In the genomic region with DNA sequence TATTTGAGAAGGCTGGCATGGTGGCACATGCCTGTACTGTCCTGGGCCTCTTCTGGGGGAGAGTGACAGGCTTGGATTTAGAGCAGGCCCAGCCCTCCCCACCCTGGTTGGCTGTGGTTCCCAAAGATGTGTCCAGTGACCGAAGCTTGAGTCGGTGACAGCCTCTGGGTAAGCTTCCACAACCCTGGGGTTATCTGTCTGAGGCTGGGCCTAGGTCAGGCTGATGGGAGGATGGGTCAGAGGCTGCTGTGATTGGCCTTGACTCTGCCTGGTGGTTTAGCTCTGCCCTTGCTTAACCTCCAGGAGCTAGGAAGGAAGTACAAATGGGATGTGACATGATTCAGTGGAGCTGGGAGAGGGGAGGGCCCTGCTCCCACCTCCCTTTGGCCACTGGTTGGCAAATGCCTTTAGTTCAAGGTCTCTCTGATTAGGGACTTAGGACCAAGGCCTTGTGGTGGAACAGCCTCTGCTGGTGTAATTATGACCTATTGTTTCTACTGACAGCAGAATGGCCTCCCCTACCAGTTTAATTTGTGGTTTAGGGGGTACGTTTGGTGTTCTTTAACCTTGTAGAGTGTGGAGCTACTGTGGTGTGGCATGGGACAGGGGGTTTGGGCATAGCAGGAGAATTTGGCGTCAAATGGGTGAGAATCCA, we compare ENCODE assay signal across 28 cellular contexts. TPM values are rescaled to one million over a fixed set of nuclear protein-coding genes. Genes with fewer than 3 reads are reported as not detected.
DNase-seq lines count a peak whose midpoint lies in the region; ATAC-seq, FAIRE-seq and TF ChIP-seq lines count a peak whose summit lies in the region.
"Had no signal": no experiment of that assay in that cellular context is flagged by ENCODE, and none has a peak within 500 bp of the region (broad histone marks: within the 10 kb centered on the region; RNA-seq: fewer than 3 reads in every experiment).

No MANE protein-coding gene starts in this region.

- no peak overlapping the region for H2AFZ ChIP-seq in K562 (ENCODE audit: low read depth, low read length)

- ATAC-seq in Right ventricle myocardium inferior, result peak; percentile 84
- peak; percentile 71 for ATAC-seq in K562
- ATAC-seq in right cardiac atrium, result peak; percentile 64 to 78
- ATAC-seq in stimulated activated effector memory CD8-positive, alpha-beta T cell treated with anti-CD3 and anti-CD28 coated beads, Interleukin-12 subunit alpha, Interleukin-12 subunit beta, amount 100 ng/mL, for 72 hours, result no peak
- no peak for ATAC-seq in activated naive CD8-positive, alpha-beta T cell treated with anti-CD3 and anti-CD28 coated beads, Interleukin-2, amount 50 U/mL, for 24 hours
- ATAC-seq: activated CD4-positive, CD25-positive, alpha-beta regulatory T cell treated with anti-CD3 and anti-CD28 coated beads, Interleukin-2, amount 50 U/mL, for 24 hours; naive thymus-derived CD4-positive, alpha-beta T cell; SK-N-SH treated with all-trans-retinoic acid at 6 μM for 48 hours; stimulated activated naive B cell treated with anti-CD40 and anti-IgM and Interleukin-4, amounts not matched to agents 10 μg/mL and 1 μg/mL and 100 μg/mL, for 72 hours had no signal

- H3K36me3 ChIP-seq in K562 (ENCODE audit: control insufficient read depth, insufficient read depth, low read length) (peaks cover 86% of the 10 kb centered on the region), thyroid gland (peaks cover 20 to 28% of the 10 kb centered on the region in 2 donors)

- no peak overlapping the region for H3K27ac ChIP-seq in K562 (ENCODE audit: extremely low read depth, low read depth, low read length)
- peak overlapping the region; percentile 56 for H3K27ac ChIP-seq in right cardiac atrium (ENCODE audit: low read length)
- H3K27ac ChIP-seq in thyroid gland, result no peak overlapping the region
- H3K27ac ChIP-seq: brain microvascular endothelial cell had no signal

- DNase-seq in Right ventricle myocardium inferior (ENCODE audit: missing footprints) (no peak), cardiac septum (ENCODE audit: low spot score) (no peak), K562 (ENCODE audit: extremely low read depth in 1 of 4, low spot score in 3 of 4) (peak in 1 of 4 experiments; percentile 48), right cardiac atrium (no peak), thyroid gland (no peak), immature natural killer cell (no peak)
- DNase-seq in stimulated activated effector memory CD8-positive, alpha-beta T cell treated with anti-CD3 and anti-CD28 coated beads, Interleukin-12 subunit alpha, Interleukin-12 subunit beta, amount 100 ng/mL, for 72 hours (ENCODE audit: low spot score in 2 of 2), result no peak
- no peak for DNase-seq in activated naive CD8-positive, alpha-beta T cell treated with anti-CD3 and anti-CD28 coated beads, Interleukin-2, amount 50 U/mL, for 24 hours
- DNase-seq: brain microvascular endothelial cell; cortex of kidney; islet precursor cell; KG1; mesendoderm; naive thymus-derived CD4-positive, alpha-beta T cell; NCI-H1092 treated with DMSO at 0.1 percent for 48 hours; NCI-H2029 treated with DMSO at 0.1 percent for 48 hours; NCI-H345; stimulated activated naive B cell treated with anti-CD40 and anti-IgM and Interleukin-4, amounts not matched to agents 10 μg/mL and 1 μg/mL and 100 μg/mL, for 72 hours; T1000 had no signal

- CTCF ChIA-PET in K562 (lab: Yijun Ruan, JAX; ENCODE audit: low intra/inter-chr PET ratio), result no interaction called here

- no peaks in the 10 kb centered on the region for H3K27me3 ChIP-seq in K562 (ENCODE audit: control insufficient read depth in 2 of 2, insufficient read depth in 2 of 2, low read length in 2 of 2)
- no peaks in the 10 kb centered on the region for H3K27me3 ChIP-seq in right cardiac atrium (ENCODE audit: control insufficient read depth, insufficient read depth)
- no peaks in the 10 kb centered on the region for H3K27me3 ChIP-seq in thyroid gland
- H3K27me3 ChIP-seq: BLaER1 treated with 17β-estradiol and CSF1 and Interleukin-3, amounts not matched to agents 10 nM and 100 nM; brain microvascular endothelial cell had no signal

- no peak overlapping the region; a peak in 1 of 4 replicates for H3K9ac ChIP-seq in K562 (ENCODE audit: insufficient read depth in 1 of 2, low read depth in 2 of 2, low read length in 2 of 2)

- WGBS in K562 (ENCODE audit: insufficient coverage, low coverage, missing lambda C conversion rate), result 59% methylated on average over 4 of the region's 4 CpGs
- WGBS in right cardiac atrium, result 67% methylated on average over 4 of the region's 4 CpGs
- 97 to 98% methylated on average over 3 to 4 of the region's 4 CpGs for WGBS in thyroid gland, 2 donors

- H3K9me3 ChIP-seq in K562 (replicated peaks; ENCODE audit: control insufficient read depth, insufficient read depth, low read depth, low read length), result no peaks in the 10 kb centered on the region
- no peaks in the 10 kb centered on the region for H3K9me3 ChIP-seq in right cardiac atrium (ENCODE audit: control insufficient read depth, low read length)
- H3K9me3 ChIP-seq in thyroid gland, result no peaks in the 10 kb centered on the region
- H3K9me3 ChIP-seq: BLaER1 treated with 17β-estradiol and CSF1 and Interleukin-3, amounts not matched to agents 10 nM and 100 nM had no signal

- TF ChIP-seq CTCF in K562 (IDR thresholded peaks at IDR 0.05 in 2 of 3, conservative IDR thresholded peaks at IDR 0.05 in 1 of 3; ENCODE audit: insufficient read depth in 2 of 3, low read depth in 1 of 3, low read length in 3 of 3) (no peak), thyroid gland (IDR thresholded peaks at IDR 0.05) (no peak)

- TF ChIP-seq RAD21 in K562 (CRISPR knock-in tag; conservative IDR thresholded peaks at IDR 0.05 in 1 of 2, IDR thresholded peaks at IDR 0.05 in 1 of 2), result no peak

- H3K27ac Mint-ChIP-seq in stimulated activated effector memory CD8-positive, alpha-beta T cell treated with anti-CD3 and anti-CD28 coated beads, Interleukin-12 subunit alpha, Interleukin-12 subunit beta, amount 100 ng/mL, for 72 hours, result peak overlapping the region; percentile 79
- no peak overlapping the region for H3K27ac Mint-ChIP-seq in activated naive CD8-positive, alpha-beta T cell treated with anti-CD3 and anti-CD28 coated beads, Interleukin-2, amount 50 U/mL, for 24 hours
- peak overlapping the region in 1 of 6 donors; percentile 55 for H3K27ac Mint-ChIP-seq in immature natural killer cell
- H3K27ac Mint-ChIP-seq: activated naive CD8-positive, alpha-beta T cell; activated T-helper 1 cell treated with anti-CD3 and anti-CD28 coated beads, Interleukin-12 subunit alpha, Interleukin-12 subunit beta, Interleukin-2, Interleukin-4 antibody, amounts not matched to agents 30 ng/mL and 10 ng/mL and 1 ng/mL, durations not matched to agents 14 hours and 24 hours and 36 hours; stimulated activated naive B cell treated with anti-CD40 and anti-IgM and Interleukin-4, amounts not matched to agents 10 μg/mL and 1 μg/mL and 100 μg/mL, for 72 hours had no signal

- no TSS peak for BruUV-seq in K562 (replicated peaks; lab: Mats Ljungman, UMichigan)

- H3K4me3 Mint-ChIP-seq in stimulated activated effector memory CD8-positive, alpha-beta T cell treated with anti-CD3 and anti-CD28 coated beads, Interleukin-12 subunit alpha, Interleukin-12 subunit beta, amount 100 ng/mL, for 72 hours, result no peak overlapping the region
- no peak overlapping the region for H3K4me3 Mint-ChIP-seq in activated naive CD8-positive, alpha-beta T cell treated with anti-CD3 and anti-CD28 coated beads, Interleukin-2, amount 50 U/mL, for 24 hours
- H3K4me3 Mint-ChIP-seq in immature natural killer cell, result no peak overlapping the region
- H3K4me3 Mint-ChIP-seq: activated naive CD8-positive, alpha-beta T cell; activated T-helper 1 cell treated with anti-CD3 and anti-CD28 coated beads, Interleukin-12 subunit alpha, Interleukin-12 subunit beta, Interleukin-2, Interleukin-4 antibody, amounts not matched to agents 30 ng/mL and 10 ng/mL and 1 ng/mL, durations not matched to agents 14 hours and 24 hours and 36 hours; stimulated activated naive B cell treated with anti-CD40 and anti-IgM and Interleukin-4, amounts not matched to agents 10 μg/mL and 1 μg/mL and 100 μg/mL, for 72 hours had no signal

- no peaks in the 10 kb centered on the region for H3K4me1 Mint-ChIP-seq in stimulated activated effector memory CD8-positive, alpha-beta T cell treated with anti-CD3 and anti-CD28 coated beads, Interleukin-12 subunit alpha, Interleukin-12 subunit beta, amount 100 ng/mL, for 72 hours
- H3K4me1 Mint-ChIP-seq in activated naive CD8-positive, alpha-beta T cell treated with anti-CD3 and anti-CD28 coated beads, Interleukin-2, amount 50 U/mL, for 24 hours, result peaks cover 3% of the 10 kb centered on the region
- peaks cover 5 to 9% of the 10 kb centered on the region in 2 donors for H3K4me1 Mint-ChIP-seq in immature natural killer cell

- 0 out of 2 replicates have a peak, but pooled peaks cover 10% of the 10 kb centered on the region for H4K20me1 ChIP-seq in K562 (replicated peaks; ENCODE audit: control insufficient read depth, insufficient read depth, low read length)

- H3K9me3 Mint-ChIP-seq in stimulated activated effector memory CD8-positive, alpha-beta T cell treated with anti-CD3 and anti-CD28 coated beads, Interleukin-12 subunit alpha, Interleukin-12 subunit beta, amount 100 ng/mL, for 72 hours, result no peaks in the 10 kb centered on the region
- H3K9me3 Mint-ChIP-seq in activated naive CD8-positive, alpha-beta T cell treated with anti-CD3 and anti-CD28 coated beads, Interleukin-2, amount 50 U/mL, for 24 hours, result no peaks in the 10 kb centered on the region
- no peaks in the 10 kb centered on the region for H3K9me3 Mint-ChIP-seq in immature natural killer cell
- H3K9me3 Mint-ChIP-seq: activated T-helper 1 cell treated with anti-CD3 and anti-CD28 coated beads, Interleukin-12 subunit alpha, Interleukin-12 subunit beta, Interleukin-2, Interleukin-4 antibody, amounts not matched to agents 30 ng/mL and 10 ng/mL and 1 ng/mL, durations not matched to agents 14 hours and 24 hours and 36 hours; naive thymus-derived CD4-positive, alpha-beta T cell; stimulated activated naive B cell treated with anti-CD40 and anti-IgM and Interleukin-4, amounts not matched to agents 10 μg/mL and 1 μg/mL and 100 μg/mL, for 72 hours had no signal

- no peak overlapping the region for H3K4me2 ChIP-seq in K562 (ENCODE audit: insufficient read depth, low read length)

- H3K4me1 ChIP-seq in K562 (replicated peaks in 1 of 2; ENCODE audit: control insufficient read depth in 2 of 2, insufficient read depth in 2 of 2, low read length in 2 of 2), result no peaks in the 10 kb centered on the region; a peak in 1 of 5 replicates
- H3K4me1 ChIP-seq in right cardiac atrium (ENCODE audit: control insufficient read depth, insufficient read depth, low read length), result peaks cover 8% of the 10 kb centered on the region
- peaks cover 0 to 16% of the 10 kb centered on the region in 2 donors for H3K4me1 ChIP-seq in thyroid gland

- peaks cover 94% of the 10 kb centered on the region for H3K36me3 Mint-ChIP-seq in stimulated activated effector memory CD8-positive, alpha-beta T cell treated with anti-CD3 and anti-CD28 coated beads, Interleukin-12 subunit alpha, Interleukin-12 subunit beta, amount 100 ng/mL, for 72 hours
- peaks cover 52% of the 10 kb centered on the region for H3K36me3 Mint-ChIP-seq in activated naive CD8-positive, alpha-beta T cell treated with anti-CD3 and anti-CD28 coated beads, Interleukin-2, amount 50 U/mL, for 24 hours (ENCODE audit: low read depth)
- peaks cover 0 to 19% (median 14%) of the 10 kb centered on the region in 3 donors for H3K36me3 Mint-ChIP-seq in immature natural killer cell

- no peak overlapping the region for H3K4me3 ChIP-seq in K562
- H3K4me3 ChIP-seq in right cardiac atrium (ENCODE audit: low read length), result no peak overlapping the region
- H3K4me3 ChIP-seq in thyroid gland (replicated peaks in 1 of 3), result no peak overlapping the region
- H3K4me3 ChIP-seq: BLaER1 treated with 17β-estradiol and CSF1 and Interleukin-3, amounts not matched to agents 10 nM and 100 nM had no signal

- H3K79me2 ChIP-seq in K562 (ENCODE audit: control insufficient read depth, insufficient read depth, low read length), result peaks cover 49% of the 10 kb centered on the region

- no peaks in the 10 kb centered on the region for H3K9me1 ChIP-seq in K562 (ENCODE audit: control insufficient read depth, insufficient read depth, low read length)

- peak; percentile 55 for FAIRE-seq in K562 (lab: Jason Lieb, UNC)
- FAIRE-seq: GM19239 had no signal

- TF ChIP-seq EP300 in K562 (IDR thresholded peaks at IDR 0.05; ENCODE audit: low read length), result no peak

- no peaks in the 10 kb centered on the region for H3K27me3 Mint-ChIP-seq in activated naive CD8-positive, alpha-beta T cell treated with anti-CD3 and anti-CD28 coated beads, Interleukin-2, amount 50 U/mL, for 24 hours
- H3K27me3 Mint-ChIP-seq in immature natural killer cell (ENCODE audit: low read depth in 3 of 3), result no peaks in the 10 kb centered on the region
- H3K27me3 Mint-ChIP-seq: activated naive CD8-positive, alpha-beta T cell; naive thymus-derived CD4-positive, alpha-beta T cell; stimulated activated naive B cell treated with anti-CD40 and anti-IgM and Interleukin-4, amounts not matched to agents 10 μg/mL and 1 μg/mL and 100 μg/mL, for 72 hours had no signal

- POLR2A ChIA-PET in K562 (lab: Yijun Ruan, JAX), result interaction anchor here (0.7 to 2.3 kb wide), 4 partner anchors 9 to 89 kb away, joined by 3 to 12 read pairs (median 6); no protein-coding TSS in a partner anchor

- intact Hi-C loops in Right ventricle myocardium inferior (cut with DNase I) (no loop called here), cardiac septum (cut with DNase I) (no loop called here), K562 (cut with micrococcal nuclease) (no loop called here), right cardiac atrium (cut with DNase I) (no loop called here), thyroid gland (cut with DNase I) (no loop called here)

- in situ Hi-C loops in K562 (cut with MboI), result no loop called here

- TF ChIP-seq POLR2A in K562 (conservative IDR thresholded peaks at IDR 0.05) (no peak), thyroid gland (IDR thresholded peaks at IDR 0.05) (no peak)

RNA-seq across cellular contexts. Expression of gene NUDC, which starts 16.6 kb away (rescaled TPM):
- total RNA-seq in Right ventricle myocardium inferior (72.5 TPM), cardiac septum (55.5 TPM), K562 (2014; rRNA removed) (234 and 265 TPM in 2 replicates), K562 (2014; rRNA removed; fragmentation: Illumina TruSeq; extraction: Trizol) (83.1 and 86.9 TPM in 2 replicates), K562 (2015; rRNA removed; fragmentation: Illumina TruSeq; extraction: Trizol) (156 and 157 TPM in 2 replicates), K562 (2021) (160 and 170 TPM in 2 replicates), right cardiac atrium (10 to 100 TPM; 71.7 to 89.1 (median 76.4) TPM), thyroid gland (10 to 100 TPM; 44.1 to 80.2 (median 55.9) TPM)
- 70.9 and 112 TPM in 2 replicates for total RNA-seq in K562 (2011; cell fraction: chromatin; rRNA removed; ENCODE audit: low replicate concordance)
- total RNA-seq in K562 (2011; cell fraction: nucleolus; rRNA removed), result 73.0 and 85.1 TPM in 2 replicates
- total RNA-seq in K562 (2011; cell fraction: nucleoplasm; rRNA removed), result 71.2 and 76.6 TPM in 2 replicates
- polyA plus RNA-seq in K562 (2011; rRNA removed) (42.5 and 59.7 TPM in 2 replicates), K562 (2014; fragmentation: Illumina TruSeq; extraction: Trizol) (202 and 219 TPM in 2 replicates), K562 (2014; fragmentation: Nextera tagmentation; extraction: Ambion mirVana) (10 to 100 TPM in 1 of 2 experiments, 1 to 10 TPM in 1; 9.8 to 18.1 TPM), K562 (2014; rRNA removed) (126 and 149 TPM in 2 replicates), right cardiac atrium (83.0 TPM), immature natural killer cell (100 to 1,000 TPM in 1 of 3 donors, 10 to 100 TPM in 2; 60.0 to 116 (median 70.4) TPM)
- polyA plus RNA-seq in K562 (2011; cell fraction: cytosol; rRNA removed), result 49.6 and 54.7 TPM in 2 replicates
- 56.8 and 59.7 TPM in 2 replicates for polyA plus RNA-seq in K562 (2011; cell fraction: nucleus; rRNA removed)
- 171 and 247 TPM in 2 replicates for polyA plus RNA-seq in K562 (2012)
- 42.3 and 52.0 TPM in 2 replicates for polyA minus RNA-seq in K562 (2011; rRNA and poly(A)+ RNA removed)
- polyA minus RNA-seq in K562 (2011; cell fraction: cytosol; rRNA and poly(A)+ RNA removed), result 79.7 and 80.2 TPM in 2 replicates
- polyA minus RNA-seq in K562 (2011; cell fraction: nucleus; rRNA and poly(A)+ RNA removed), result 19.4 and 28.9 TPM in 2 replicates

RNA-seq across cellular contexts. Expression of gene KDF1, which starts 22.1 kb away (rescaled TPM):
- total RNA-seq in Right ventricle myocardium inferior (0.68 TPM), cardiac septum (not detected), K562 (2014; rRNA removed) (0.73 and 2.6 TPM in 2 replicates), K562 (2014; rRNA removed; fragmentation: Illumina TruSeq; extraction: Trizol) (0.62 and 0.73 TPM in 2 replicates), K562 (2015; rRNA removed; fragmentation: Illumina TruSeq; extraction: Trizol) (0.53 and 0.83 TPM in 2 replicates), K562 (2021) (1.9 and 2.4 TPM in 2 replicates), right cardiac atrium (1 to 10 TPM in 1 of 4 donors, under 1 TPM in 3; 0.19 to 1.2 (median 0.88) TPM), thyroid gland (10 to 100 TPM; 13.2 to 30.3 (median 22.6) TPM)
- 1.2 and 3.2 TPM in 2 replicates for total RNA-seq in K562 (2011; cell fraction: chromatin; rRNA removed; ENCODE audit: low replicate concordance)
- total RNA-seq in K562 (2011; cell fraction: nucleolus; rRNA removed), result 2.0 and 2.1 TPM in 2 replicates
- 1.5 and 1.8 TPM in 2 replicates for total RNA-seq in K562 (2011; cell fraction: nucleoplasm; rRNA removed)
- polyA plus RNA-seq in K562 (2011; rRNA removed) (1.4 and 4.8 TPM in 2 replicates), K562 (2014; fragmentation: Illumina TruSeq; extraction: Trizol) (1.3 and 1.9 TPM in 2 replicates), K562 (2014; fragmentation: Nextera tagmentation; extraction: Ambion mirVana) (under 1 TPM; 0.38 to 0.48 TPM), K562 (2014; rRNA removed) (1.0 and 1.3 TPM in 2 replicates), right cardiac atrium (0.54 TPM), immature natural killer cell (1 to 10 TPM in 1 of 3 donors, under 1 TPM in 1, not detected in 1; 0.29 to 1.3 TPM)
- polyA plus RNA-seq in K562 (2011; cell fraction: cytosol; rRNA removed), result 4.7 and 4.9 TPM in 2 replicates
- polyA plus RNA-seq in K562 (2011; cell fraction: nucleus; rRNA removed), result 3.2 and 3.7 TPM in 2 replicates
- polyA plus RNA-seq in K562 (2012), result 1.2 and 3.1 TPM in 2 replicates
- polyA minus RNA-seq in K562 (2011; rRNA and poly(A)+ RNA removed), result 2.2 and 4.5 TPM in 2 replicates
- polyA minus RNA-seq in K562 (2011; cell fraction: cytosol; rRNA and poly(A)+ RNA removed), result 2.3 and 3.9 TPM in 2 replicates
- 0.81 and 1.4 TPM in 2 replicates for polyA minus RNA-seq in K562 (2011; cell fraction: nucleus; rRNA and poly(A)+ RNA removed)
- total RNA-seq: activated T-helper 1 cell treated with anti-CD3 and anti-CD28 coated beads, Interleukin-12 subunit alpha, Interleukin-12 subunit beta, Interleukin-2, Interleukin-4 antibody, amounts not matched to agents 30 ng/mL and 10 ng/mL and 1 ng/mL, durations not matched to agents 14 hours and 24 hours and 36 hours; G401; H4; osteocyte had no signal

RNA-seq across cellular contexts. Expression of gene NR0B2, which starts 24.4 kb away (rescaled TPM):
- total RNA-seq in Right ventricle myocardium inferior, result 4.7 TPM
- total RNA-seq in cardiac septum, result 5.7 TPM
- total RNA-seq in K562 (2011; cell fraction: chromatin; rRNA removed; ENCODE audit: low replicate concordance), result not detected in 2 replicates
- not detected in 2 replicates for total RNA-seq in K562 (2011; cell fraction: nucleolus; rRNA removed)
- not detected in 2 replicates for total RNA-seq in K562 (2011; cell fraction: nucleoplasm; rRNA removed)
- not detected in 2 replicates for total RNA-seq in K562 (2014; rRNA removed)
- total RNA-seq in K562 (2014; rRNA removed; fragmentation: Illumina TruSeq; extraction: Trizol), result not detected in 2 replicates
- not detected in 2 replicates for total RNA-seq in K562 (2015; rRNA removed; fragmentation: Illumina TruSeq; extraction: Trizol)
- not detected in 2 replicates for total RNA-seq in K562 (2021)
- not detected in 2 replicates for polyA plus RNA-seq in K562 (2011; rRNA removed)
- polyA plus RNA-seq in K562 (2011; cell fraction: cytosol; rRNA removed), result 0.06 TPM in 1 of 2 replicates, not detected in the other
- not detected in 2 replicates for polyA plus RNA-seq in K562 (2011; cell fraction: nucleus; rRNA removed)
- polyA plus RNA-seq in K562 (2012), result 0.08 TPM in 1 of 2 replicates, not detected in the other
- not detected in 2 replicates for polyA plus RNA-seq in K562 (2014; fragmentation: Illumina TruSeq; extraction: Trizol)
- polyA plus RNA-seq in K562 (2014; fragmentation: Nextera tagmentation; extraction: Ambion mirVana), result not detected
- polyA plus RNA-seq in K562 (2014; rRNA removed), result not detected in 2 replicates
- polyA minus RNA-seq in K562 (2011; rRNA and poly(A)+ RNA removed), result not detected in 2 replicates
- not detected in 2 replicates for polyA minus RNA-seq in K562 (2011; cell fraction: cytosol; rRNA and poly(A)+ RNA removed)
- polyA minus RNA-seq in K562 (2011; cell fraction: nucleus; rRNA and poly(A)+ RNA removed), result not detected in 2 replicates
- total RNA-seq in right cardiac atrium, result 1 to 10 TPM; 4.2 to 9.6 (median 6.4) TPM
- polyA plus RNA-seq in right cardiac atrium, result 9.6 TPM
- not detected for total RNA-seq in thyroid gland
- polyA plus RNA-seq in immature natural killer cell, result not detected
- total RNA-seq: activated T-helper 1 cell treated with anti-CD3 and anti-CD28 coated beads, Interleukin-12 subunit alpha, Interleukin-12 subunit beta, Interleukin-2, Interleukin-4 antibody, amounts not matched to agents 30 ng/mL and 10 ng/mL and 1 ng/mL, durations not matched to agents 14 hours and 24 hours and 36 hours; G401; H4; naive thymus-derived CD4-positive, alpha-beta T cell; osteocyte had no signal
- polyA plus RNA-seq: naive thymus-derived CD4-positive, alpha-beta T cell had no signal

RNA-seq across cellular contexts. Expression of gene GPATCH3, which starts 37.9 kb away (rescaled TPM):
- total RNA-seq in Right ventricle myocardium inferior, result 10.9 TPM
- 6.4 TPM for total RNA-seq in cardiac septum
- 15.2 and 22.9 TPM in 2 replicates for total RNA-seq in K562 (2011; cell fraction: chromatin; rRNA removed; ENCODE audit: low replicate concordance)
- total RNA-seq in K562 (2011; cell fraction: nucleolus; rRNA removed), result 20.1 and 20.7 TPM in 2 replicates
- total RNA-seq in K562 (2011; cell fraction: nucleoplasm; rRNA removed), result 11.5 and 12.9 TPM in 2 replicates
- total RNA-seq in K562 (2014; rRNA removed), result 16.4 and 21.0 TPM in 2 replicates
- total RNA-seq in K562 (2014; rRNA removed; fragmentation: Illumina TruSeq; extraction: Trizol), result 8.6 and 9.9 TPM in 2 replicates
- total RNA-seq in K562 (2015; rRNA removed; fragmentation: Illumina TruSeq; extraction: Trizol), result 15.3 and 16.2 TPM in 2 replicates
- total RNA-seq in K562 (2021), result 22.5 and 23.0 TPM in 2 replicates
- 5.4 and 7.2 TPM in 2 replicates for polyA plus RNA-seq in K562 (2011; rRNA removed)
- polyA plus RNA-seq in K562 (2011; cell fraction: cytosol; rRNA removed), result 7.0 and 9.7 TPM in 2 replicates
- polyA plus RNA-seq in K562 (2011; cell fraction: nucleus; rRNA removed), result 10.6 and 15.3 TPM in 2 replicates
- polyA plus RNA-seq in K562 (2012), result 13.1 and 16.8 TPM in 2 replicates
- 14.4 and 17.5 TPM in 2 replicates for polyA plus RNA-seq in K562 (2014; fragmentation: Illumina TruSeq; extraction: Trizol)
- 1 to 10 TPM; 1.6 to 4.9 TPM for polyA plus RNA-seq in K562 (2014; fragmentation: Nextera tagmentation; extraction: Ambion mirVana)
- polyA plus RNA-seq in K562 (2014; rRNA removed), result 13.3 and 16.1 TPM in 2 replicates
- 6.1 and 6.7 TPM in 2 replicates for polyA minus RNA-seq in K562 (2011; rRNA and poly(A)+ RNA removed)
- 3.6 and 6.0 TPM in 2 replicates for polyA minus RNA-seq in K562 (2011; cell fraction: cytosol; rRNA and poly(A)+ RNA removed)
- polyA minus RNA-seq in K562 (2011; cell fraction: nucleus; rRNA and poly(A)+ RNA removed), result 8.1 and 10.2 TPM in 2 replicates
- total RNA-seq in right cardiac atrium, result 10 to 100 TPM in 2 of 4 donors, 1 to 10 TPM in 2; 7.9 to 11.7 (median 9.8) TPM
- 6.0 TPM for polyA plus RNA-seq in right cardiac atrium
- 10 to 100 TPM in 3 of 4 donors, 1 to 10 TPM in 1; 8.6 to 12.5 (median 11.6) TPM for total RNA-seq in thyroid gland
- 10 to 100 TPM; 10.4 to 17.3 (median 15.1) TPM for polyA plus RNA-seq in immature natural killer cell

RNA-seq across cellular contexts. Expression of gene GPN2, which starts 48.0 kb away (rescaled TPM):
- total RNA-seq in Right ventricle myocardium inferior (14.9 TPM), cardiac septum (23.4 TPM), K562 (2014; rRNA removed) (16.3 and 26.7 TPM in 2 replicates), K562 (2014; rRNA removed; fragmentation: Illumina TruSeq; extraction: Trizol) (19.3 and 20.4 TPM in 2 replicates), K562 (2015; rRNA removed; fragmentation: Illumina TruSeq; extraction: Trizol) (27.0 and 28.0 TPM in 2 replicates), K562 (2021) (58.8 and 59.0 TPM in 2 replicates), right cardiac atrium (10 to 100 TPM; 14.8 to 18.4 (median 15.8) TPM), thyroid gland (10 to 100 TPM; 14.3 to 18.8 (median 16.4) TPM)
- total RNA-seq in K562 (2011; cell fraction: chromatin; rRNA removed; ENCODE audit: low replicate concordance), result 37.7 and 65.6 TPM in 2 replicates
- 41.7 and 49.9 TPM in 2 replicates for total RNA-seq in K562 (2011; cell fraction: nucleolus; rRNA removed)
- 42.3 and 47.5 TPM in 2 replicates for total RNA-seq in K562 (2011; cell fraction: nucleoplasm; rRNA removed)
- polyA plus RNA-seq in K562 (2011; rRNA removed) (45.1 and 64.7 TPM in 2 replicates), K562 (2014; fragmentation: Illumina TruSeq; extraction: Trizol) (23.2 and 34.0 TPM in 2 replicates), K562 (2014; fragmentation: Nextera tagmentation; extraction: Ambion mirVana) (10 to 100 TPM in 1 of 2 experiments, 1 to 10 TPM in 1; 9.9 to 11.4 TPM), K562 (2014; rRNA removed) (17.4 and 31.8 TPM in 2 replicates), right cardiac atrium (10.4 TPM), immature natural killer cell (10 to 100 TPM in 2 of 3 donors, 1 to 10 TPM in 1; 8.3 to 22.1 (median 10.0) TPM)
- 37.8 and 64.5 TPM in 2 replicates for polyA plus RNA-seq in K562 (2011; cell fraction: cytosol; rRNA removed)
- polyA plus RNA-seq in K562 (2011; cell fraction: nucleus; rRNA removed), result 49.3 and 52.7 TPM in 2 replicates
- 32.5 and 46.9 TPM in 2 replicates for polyA plus RNA-seq in K562 (2012)
- 40.1 and 57.8 TPM in 2 replicates for polyA minus RNA-seq in K562 (2011; rRNA and poly(A)+ RNA removed)
- polyA minus RNA-seq in K562 (2011; cell fraction: cytosol; rRNA and poly(A)+ RNA removed), result 52.9 and 56.0 TPM in 2 replicates
- polyA minus RNA-seq in K562 (2011; cell fraction: nucleus; rRNA and poly(A)+ RNA removed), result 15.4 and 16.0 TPM in 2 replicates

Comparison
In these comparisons a context has a peak if more than half of its experiments do, and no peak if none do; other contexts are left out.
1. ATAC-seq: peak in Right ventricle myocardium inferior (single experiment), K562 (single experiment) and right cardiac atrium (2 of 2); none in stimulated activated effector memory CD8-positive, alpha-beta T cell treated with anti-CD3 and anti-CD28 coated beads, Interleukin-12 subunit alpha, Interleukin-12 subunit beta, amount 100 ng/mL, for 72 hours (single experiment) and activated naive CD8-positive, alpha-beta T cell treated with anti-CD3 and anti-CD28 coated beads, Interleukin-2, amount 50 U/mL, for 24 hours (single experiment).